11 cellular contexts compared by ENCODE assay signal in the genomic region with DNA sequence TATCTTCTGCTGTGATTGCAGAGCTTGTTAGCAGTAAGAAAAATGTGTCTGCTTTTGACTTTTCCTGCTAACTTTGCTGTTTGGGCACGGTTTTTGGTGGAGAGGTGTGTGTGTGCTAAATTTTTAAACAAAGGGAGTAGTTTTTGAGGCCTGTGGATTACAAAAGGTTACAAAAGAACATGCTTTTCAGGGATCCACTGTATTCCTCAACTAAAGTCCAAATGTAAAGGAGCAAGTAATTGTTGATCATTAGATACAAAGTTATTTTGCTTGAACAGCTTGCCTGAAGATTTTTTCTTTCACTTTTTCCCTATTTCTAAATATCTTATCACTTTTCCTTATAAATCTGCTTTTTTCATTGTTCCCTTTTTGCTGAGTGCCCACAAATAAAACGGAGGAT. TPM values are rescaled to one million over a fixed set of nuclear protein-coding genes. Genes with fewer than 3 reads are reported as not detected.
DNase-seq lines count a peak whose midpoint lies in the region; ATAC-seq and TF ChIP-seq lines count a peak whose summit lies in the region.
"Had no signal": no experiment of that assay in that cellular context is flagged by ENCODE, and none has a peak within 500 bp of the region (broad histone marks: within the 10 kb centered on the region; RNA-seq: fewer than 3 reads in every experiment).

No MANE protein-coding gene starts in this region.

- CTCF ChIA-PET in T-cell (lab: Charles Lee), result interaction anchor here (0.6 to 3.3 kb wide), 3 partner anchors 12 to 84 kb away, joined by 3 to 15 read pairs (median 3); no protein-coding TSS in a partner anchor

- intact Hi-C loops in heart left ventricle (cut with DNase I), result loop anchor here in 1 of 10 donors (5.0 kb wide), 1 partner anchor 41 kb away; a partner anchor contains a TSS

- 57 to 59% (median 58%) methylated on average over 2 of the region's 2 CpGs for WGBS in heart left ventricle, 4 donors

- H3K9me3 Mint-ChIP-seq in T-cell, result no peaks in the 10 kb centered on the region
- H3K9me3 Mint-ChIP-seq in stimulated activated naive B cell treated with anti-CD40 and anti-IgM and Interleukin-4, amounts not matched to agents 10 μg/mL and 1 μg/mL and 100 μg/mL, for 72 hours, result no peaks in the 10 kb centered on the region

- no peaks in the 10 kb centered on the region for H3K27me3 Mint-ChIP-seq in T-cell
- no peaks in the 10 kb centered on the region for H3K27me3 Mint-ChIP-seq in stimulated activated naive B cell treated with anti-CD40 and anti-IgM and Interleukin-4, amounts not matched to agents 10 μg/mL and 1 μg/mL and 100 μg/mL, for 72 hours

- no peaks in the 10 kb centered on the region for H3K9me3 ChIP-seq in cardiac muscle cell (ENCODE audit: low read depth)
- no peaks in the 10 kb centered on the region for H3K9me3 ChIP-seq in heart left ventricle

- H3K4me3 Mint-ChIP-seq in T-cell, result peak overlapping the region; percentile 41 to 91 (median 86)
- H3K4me3 Mint-ChIP-seq in stimulated activated naive B cell treated with anti-CD40 and anti-IgM and Interleukin-4, amounts not matched to agents 10 μg/mL and 1 μg/mL and 100 μg/mL, for 72 hours, result peak overlapping the region; percentile 93 to 99

- ATAC-seq in heart left ventricle (no peak), T-cell (replicated peaks in 1 of 4) (no peak), foreskin keratinocyte (no peak)
- ATAC-seq in stimulated activated naive B cell treated with anti-CD40 and anti-IgM and Interleukin-4, amounts not matched to agents 10 μg/mL and 1 μg/mL and 100 μg/mL, for 72 hours (replicated peaks), result no peak

- TF ChIP-seq POLR2A in heart left ventricle (IDR thresholded peaks at IDR 0.05), result no peak

- H3K27ac ChIP-seq in cardiac muscle cell (no peak overlapping the region), heart left ventricle (peak overlapping the region in 1 of 12 donors; percentile 77), foreskin keratinocyte (peak overlapping the region; percentile 74)

- TF ChIP-seq CTCF in cardiac muscle cell (IDR thresholded peaks at IDR 0.05; ENCODE audit: low read depth, low read length), result no peak
- no peak for TF ChIP-seq CTCF in heart left ventricle (IDR thresholded peaks at IDR 0.05)
- no peak for TF ChIP-seq CTCF in foreskin keratinocyte (conservative IDR thresholded peaks at IDR 0.05)

- peaks cover 36% of the 10 kb centered on the region for H3K36me3 Mint-ChIP-seq in T-cell
- peaks cover 30 to 53% of the 10 kb centered on the region in 2 donors for H3K36me3 Mint-ChIP-seq in stimulated activated naive B cell treated with anti-CD40 and anti-IgM and Interleukin-4, amounts not matched to agents 10 μg/mL and 1 μg/mL and 100 μg/mL, for 72 hours

- H3K4me1 Mint-ChIP-seq in T-cell, result peaks cover 64 to 71% (median 67%) of the 10 kb centered on the region in 3 donors
- peaks cover 22 to 68% of the 10 kb centered on the region in 2 donors for H3K4me1 Mint-ChIP-seq in stimulated activated naive B cell treated with anti-CD40 and anti-IgM and Interleukin-4, amounts not matched to agents 10 μg/mL and 1 μg/mL and 100 μg/mL, for 72 hours

- H3K27me3 ChIP-seq in cardiac muscle cell (no peaks in the 10 kb centered on the region), heart left ventricle (no peaks in the 10 kb centered on the region), foreskin keratinocyte (no peaks in the 10 kb centered on the region)

- POLR2A ChIA-PET in T-cell (lab: Charles Lee), result interaction anchor here in 1 of 2 donors (0.6 kb wide), 2 partner anchors 153 to 741 kb away, joined by 3 to 4 read pairs; no protein-coding TSS in a partner anchor

- H3K4me3 ChIP-seq in cardiac muscle cell (peak overlapping the region; percentile 65), heart left ventricle (peak overlapping the region in 2 of 12 donors; percentile 83 to 94)

- H3K36me3 ChIP-seq in cardiac muscle cell, result peaks cover 49% of the 10 kb centered on the region
- peaks cover 0 to 55% (median 51%) of the 10 kb centered on the region in 9 donors for H3K36me3 ChIP-seq in heart left ventricle

- peak overlapping the region; percentile 92 to 93 for H3K27ac Mint-ChIP-seq in T-cell
- no peak overlapping the region for H3K27ac Mint-ChIP-seq in stimulated activated naive B cell treated with anti-CD40 and anti-IgM and Interleukin-4, amounts not matched to agents 10 μg/mL and 1 μg/mL and 100 μg/mL, for 72 hours

- DNase-seq in cardiac muscle cell (ENCODE audit: low read depth in 1 of 2, low spot score in 1 of 2), result no peak
- DNase-seq in heart left ventricle, result no peak
- DNase-seq in T-cell, result no peak
- DNase-seq in foreskin keratinocyte, result no peak
- no peak for DNase-seq in stimulated activated naive B cell treated with anti-CD40 and anti-IgM and Interleukin-4, amounts not matched to agents 10 μg/mL and 1 μg/mL and 100 μg/mL, for 72 hours
- no peak for DNase-seq in HK-2 (ENCODE audit: unreplicated experiment)
- no peak for DNase-seq in OCI-M2 (lab: John Stamatoyannopoulos, UW; ENCODE audit: unreplicated experiment)
- DNase-seq in GM19238 (ENCODE audit: insufficient read length, low spot score), result no peak
- DNase-seq: activated CD4-positive, CD25-positive, alpha-beta regulatory T cell; cerebellar nuclear complex; Kasumi-1 had no signal

- H3K4me1 ChIP-seq in cardiac muscle cell (ENCODE audit: low read depth) (peaks cover 9% of the 10 kb centered on the region), heart left ventricle (peaks cover 0 to 71% (median 43%) of the 10 kb centered on the region in 12 donors), foreskin keratinocyte (peaks cover 18% of the 10 kb centered on the region)

RNA-seq across cellular contexts. Expression of a gene that starts 2.0 kb away (rescaled TPM):
- total RNA-seq in cardiac muscle cell, result 218 and 318 TPM in 2 replicates
- polyA plus RNA-seq in cardiac muscle cell, result 97.9 and 125 TPM in 2 replicates
- total RNA-seq in heart left ventricle, result 100 to 1,000 TPM; 118 to 236 (median 192) TPM
- polyA plus RNA-seq in heart left ventricle, result 100 to 1,000 TPM in 1 of 2 donors, 10 to 100 TPM in 1; 30.7 to 136 TPM
- 100 to 1,000 TPM; 216 to 262 (median 240) TPM for total RNA-seq in T-cell
- total RNA-seq in foreskin keratinocyte, result 313 and 344 TPM in 2 replicates
- polyA plus RNA-seq in foreskin keratinocyte, result 75.6 and 107 TPM in 2 replicates

RNA-seq across cellular contexts. Expression of a gene that starts 42.3 kb away (rescaled TPM):
- 112 and 143 TPM in 2 replicates for total RNA-seq in cardiac muscle cell
- 22.6 and 30.2 TPM in 2 replicates for polyA plus RNA-seq in cardiac muscle cell
- total RNA-seq in heart left ventricle, result 10 to 100 TPM; 11.3 to 24.8 (median 12.0) TPM
- 10 to 100 TPM; 14.8 to 23.8 TPM for polyA plus RNA-seq in heart left ventricle
- total RNA-seq in T-cell, result 10 to 100 TPM in 1 of 5 donors, 1 to 10 TPM in 4; 4.5 to 20.5 (median 7.2) TPM
- 7.3 and 8.7 TPM in 2 replicates for total RNA-seq in foreskin keratinocyte
- polyA plus RNA-seq in foreskin keratinocyte, result 6.2 and 6.9 TPM in 2 replicates
